In genomic region chr1:25523512-25523911, GRCh38 we compare ENCODE assay signal across 12 cellular contexts. TPM values are rescaled to one million over a fixed set of nuclear protein-coding genes. Genes with fewer than 3 reads are reported as not detected.
DNase-seq lines count a peak whose midpoint lies in the region; ATAC-seq and TF ChIP-seq lines count a peak whose summit lies in the region.
"Had no signal": no experiment of that assay in that cellular context is flagged by ENCODE, and none has a peak within 500 bp of the region (broad histone marks: within the 10 kb centered on the region; RNA-seq: fewer than 3 reads in every experiment).

No MANE protein-coding gene starts in this region.

- no peaks in the 10 kb centered on the region for H3F3A ChIP-seq in GM23338 (replicated peaks; ENCODE audit: low read depth)

- H3K79me2 ChIP-seq in GM23338 (replicated peaks; ENCODE audit: insufficient read depth): no peaks in the 10 kb centered on the region

- peaks cover 11% of the 10 kb centered on the region for H3K27me3 Mint-ChIP-seq in GM23338 (ENCODE audit: insufficient read depth, low read depth, poor library complexity)
- H3K27me3 Mint-ChIP-seq in stimulated activated memory B cell treated with anti-CD40 and anti-IgM and Interleukin-4, amounts not matched to agents 10 μg/mL and 1 μg/mL and 100 μg/mL, for 72 hours: peaks cover 9% of the 10 kb centered on the region
- H3K27me3 Mint-ChIP-seq in osteocyte (ENCODE audit: unreplicated experiment): peaks cover 9% of the 10 kb centered on the region

- H3K4me3 ChIP-seq in BJ (ENCODE audit: low read depth, low read length): no peak overlapping the region
- H3K4me3 ChIP-seq in GM23338: no peak overlapping the region
- no peak overlapping the region for H3K4me3 ChIP-seq in epithelial cell of esophagus (ENCODE audit: low read length)
- H3K4me3 ChIP-seq: esophagus muscularis mucosa, upper lobe of left lung had no signal

- peaks cover 5% of the 10 kb centered on the region for H3K27me3 ChIP-seq in BJ (ENCODE audit: control insufficient read depth, insufficient read depth, low read length)
- H3K27me3 ChIP-seq in GM23338 (ENCODE audit: insufficient read depth): no peaks in the 10 kb centered on the region
- H3K27me3 ChIP-seq: esophagus muscularis mucosa, upper lobe of left lung had no signal

- H3K27ac ChIP-seq in GM23338 (ENCODE audit: low read depth): no peak overlapping the region
- H3K27ac ChIP-seq: esophagus muscularis mucosa, upper lobe of left lung had no signal

- no peaks in the 10 kb centered on the region for H4K20me1 ChIP-seq in GM23338 (replicated peaks; ENCODE audit: insufficient read depth)

- H3K4me3 Mint-ChIP-seq in GM23338 (no peak overlapping the region), osteocyte (ENCODE audit: unreplicated experiment) (no peak overlapping the region)
- no peak overlapping the region for H3K4me3 Mint-ChIP-seq in stimulated activated memory B cell treated with anti-CD40 and anti-IgM and Interleukin-4, amounts not matched to agents 10 μg/mL and 1 μg/mL and 100 μg/mL, for 72 hours

- H3K36me3 Mint-ChIP-seq in GM23338 (ENCODE audit: low read depth) (no peaks in the 10 kb centered on the region), osteocyte (ENCODE audit: unreplicated experiment) (no peaks in the 10 kb centered on the region)
- H3K36me3 Mint-ChIP-seq in stimulated activated memory B cell treated with anti-CD40 and anti-IgM and Interleukin-4, amounts not matched to agents 10 μg/mL and 1 μg/mL and 100 μg/mL, for 72 hours: no peaks in the 10 kb centered on the region

- 0 out of 2 replicates have a peak overlapping the region, but pooled peaks have one; percentile 59 for H2AFZ ChIP-seq in GM23338

- H3K9me2 ChIP-seq in GM23338 (ENCODE audit: insufficient read depth): no peaks in the 10 kb centered on the region

- H3K4me2 ChIP-seq in GM23338: no peak overlapping the region

- POLR2A ChIA-PET in BJ (lab: Charles Lee): no interaction called here

- TF ChIP-seq CTCF in BJ (IDR thresholded peaks at IDR 0.05; ENCODE audit: insufficient read depth, low read depth, low read length) (peak; percentile 30; the same call in 1 of the 2 replicates), GM23338 (conservative IDR thresholded peaks at IDR 0.05; ENCODE audit: low read depth in 2 of 2) (peak; percentile 45 to 87), epithelial cell of esophagus (IDR thresholded peaks at IDR 0.05; ENCODE audit: insufficient read depth, low read depth, low read length, missing control alignments) (peak; percentile 42), osteocyte (IDR thresholded peaks at IDR 0.05) (no peak)

- CTCF ChIA-PET in BJ (lab: Yijun Ruan, JAX): interaction anchor here (0.9 to 5.2 kb wide), 2 partner anchors 15 to 49 kb away, joined by 4 to 25 read pairs; no protein-coding TSS in a partner anchor

- H3K9me3 Mint-ChIP-seq in GM23338 (no peaks in the 10 kb centered on the region), osteocyte (ENCODE audit: unreplicated experiment) (peaks cover 8% of the 10 kb centered on the region)
- peaks cover 5% of the 10 kb centered on the region for H3K9me3 Mint-ChIP-seq in stimulated activated memory B cell treated with anti-CD40 and anti-IgM and Interleukin-4, amounts not matched to agents 10 μg/mL and 1 μg/mL and 100 μg/mL, for 72 hours

- peaks cover 8% of the 10 kb centered on the region for H3K4me1 ChIP-seq in GM23338 (ENCODE audit: insufficient read depth)
- H3K4me1 ChIP-seq: esophagus muscularis mucosa, upper lobe of left lung had no signal

- ATAC-seq in GM23338 (peak; percentile 90), GM21717 (IDR thresholded peaks at IDR 0.05; ENCODE audit: unreplicated experiment) (no peak)
- ATAC-seq in stimulated activated memory B cell treated with anti-CD40 and anti-IgM and Interleukin-4, amounts not matched to agents 10 μg/mL and 1 μg/mL and 100 μg/mL, for 72 hours: no peak
- ATAC-seq in stimulated activated naive CD8-positive, alpha-beta T cell treated with anti-CD3 and anti-CD28 coated beads, Interleukin-15, Interleukin-2, amounts not matched to agents 100 U/mL and 50 U/mL, for 24 hours: no peak

- no peak for DNase-seq in BJ (ENCODE audit: low read depth)
- DNase-seq in GM23338 (ENCODE audit: low spot score): peak; percentile 78
- DNase-seq in SK-MEL-5 (ENCODE audit: low read depth, low spot score): peak; percentile 54
- DNase-seq in epithelial cell of esophagus (ENCODE audit: low read depth): peak; percentile 46
- no peak for DNase-seq in osteocyte (ENCODE audit: extremely low spot score, unreplicated experiment)
- DNase-seq in stimulated activated naive CD8-positive, alpha-beta T cell treated with anti-CD3 and anti-CD28 coated beads, Interleukin-15, Interleukin-2, amounts not matched to agents 100 U/mL and 50 U/mL, for 24 hours: no peak
- DNase-seq: left cardiac atrium, NCI-H187 treated with DMSO at 0.1 percent for 48 hours, upper lobe of left lung had no signal

- no peak overlapping the region for H3K27ac Mint-ChIP-seq in GM23338
- H3K27ac Mint-ChIP-seq in stimulated activated memory B cell treated with anti-CD40 and anti-IgM and Interleukin-4, amounts not matched to agents 10 μg/mL and 1 μg/mL and 100 μg/mL, for 72 hours: no peak overlapping the region
- H3K27ac Mint-ChIP-seq in osteocyte (ENCODE audit: unreplicated experiment): no peak overlapping the region

- in situ Hi-C loops in SK-MEL-5 (cut with HindIII; ENCODE audit: low pct_unique_long_range_greater_than_20kb, low sequenced_read_pairs): no loop called here

- no peaks in the 10 kb centered on the region for H3K36me3 ChIP-seq in BJ (ENCODE audit: control insufficient read depth, insufficient read depth, low read length)
- H3K36me3 ChIP-seq in GM23338 (ENCODE audit: insufficient read depth): no peaks in the 10 kb centered on the region
- H3K36me3 ChIP-seq: esophagus muscularis mucosa, upper lobe of left lung had no signal

- H3K4me1 Mint-ChIP-seq in GM23338 (peaks cover 5% of the 10 kb centered on the region), osteocyte (ENCODE audit: unreplicated experiment) (peaks cover 2% of the 10 kb centered on the region)
- peaks cover 18% of the 10 kb centered on the region for H3K4me1 Mint-ChIP-seq in stimulated activated memory B cell treated with anti-CD40 and anti-IgM and Interleukin-4, amounts not matched to agents 10 μg/mL and 1 μg/mL and 100 μg/mL, for 72 hours

TF ChIP-seq in GM23338, 12 proteins besides CTCF, POLR2A, EP300 and RAD21 (continues in another document):
- TF ChIP-seq POLR2AphosphoS5 (IDR thresholded peaks at IDR 0.05; ENCODE audit: low read depth) (no peak), ETS1 (IDR thresholded peaks at IDR 0.05) (no peak)

RNA-seq across cellular contexts. Expression of gene LDLRAP1, which starts 19.9 kb away (rescaled TPM):
- 17.1 and 27.2 TPM in 2 replicates for polyA plus RNA-seq in BJ (2011; rRNA removed)
- polyA minus RNA-seq in BJ (2011; rRNA and poly(A)+ RNA removed): 14.3 and 18.1 TPM in 2 replicates
- 17.1 and 22.7 TPM in 2 replicates for total RNA-seq in GM23338 (2014; rRNA removed; shearing (Covaris generic))
- polyA plus RNA-seq in GM23338 (2016; fragmentation: Nextera tagmentation; extraction: Ambion mirVana): 6.5 and 9.6 TPM in 2 replicates
- total RNA-seq in SK-MEL-5 (2014; rRNA removed; shearing (Covaris generic)): 13.4 and 13.7 TPM in 2 replicates
- polyA plus RNA-seq in SK-MEL-5 (2015; cell fraction: cytosol; rRNA removed): 26.3 and 35.9 TPM in 2 replicates
- 35.9 and 39.8 TPM in 2 replicates for polyA plus RNA-seq in SK-MEL-5 (2015; cell fraction: nucleus; rRNA removed)
- 31.3 and 34.3 TPM in 2 replicates for total RNA-seq in osteocyte

Comparison
In these comparisons a context has a peak if more than half of its experiments do, and no peak if none do; other contexts are left out.
1. DNase-seq: peak in GM23338 (single experiment), SK-MEL-5 (single experiment) and epithelial cell of esophagus (single experiment); none in BJ (single experiment), osteocyte (single experiment) and stimulated activated naive CD8-positive, alpha-beta T cell treated with anti-CD3 and anti-CD28 coated beads, Interleukin-15, Interleukin-2, amounts not matched to agents 100 U/mL and 50 U/mL, for 24 hours (single experiment).